Comparison of ENCODE assay signal across 2 cellular contexts in the genomic region with DNA sequence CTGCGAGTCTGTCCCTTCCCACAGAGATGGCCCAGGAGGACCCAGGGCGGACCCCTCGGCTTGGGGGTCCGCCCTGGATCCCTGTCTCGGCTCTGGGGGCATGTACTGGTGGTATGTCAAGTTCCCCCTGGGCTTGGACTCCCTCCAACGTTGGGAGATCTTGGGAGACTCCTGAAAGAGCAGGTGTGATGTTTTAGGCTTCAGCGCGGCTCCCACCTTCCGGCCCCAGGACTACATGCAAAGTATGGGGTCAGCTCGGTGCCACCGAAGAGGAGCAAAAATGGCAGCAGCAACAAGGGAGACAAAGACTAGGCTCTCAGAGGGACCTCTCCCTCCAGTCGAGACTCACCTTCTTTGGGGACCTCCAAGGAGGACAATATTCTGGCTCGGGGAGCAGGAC.
TF ChIP-seq lines count a peak whose summit lies in the region.

No MANE protein-coding gene starts in this region.

TF ChIP-seq in HEK293, 187 proteins besides CTCF, POLR2A, EP300 and RAD21:
- TF ChIP-seq ZNF473 (tag by site-specific recombination; IDR thresholded peaks at IDR 0.05): no peak
- TF ChIP-seq ZNF354C (tag by site-specific recombination; IDR thresholded peaks at IDR 0.05; ENCODE audit: borderline replicate concordance, low read depth): no peak
- TF ChIP-seq ZNF623 (tag by site-specific recombination; IDR thresholded peaks at IDR 0.05): 0 out of 2 replicates have a peak, but pooled peaks have one; percentile 12
- no peak for TF ChIP-seq ZFP41 (tag by site-specific recombination; IDR thresholded peaks at IDR 0.05; ENCODE audit: borderline replicate concordance)

TF ChIP-seq in K562, 482 proteins besides CTCF, POLR2A, EP300 and RAD21:
- TF ChIP-seq SRSF9 (IDR thresholded peaks at IDR 0.05; ENCODE audit: borderline replicate concordance, low read depth, low read length) (no peak), ZBTB7A (IDR thresholded peaks at IDR 0.05; ENCODE audit: borderline replicate concordance, control insufficient read depth, low read depth, low read length) (peak; percentile 36; the same call in 1 of the 2 replicates)
